ENCODE assay signal across 27 cellular contexts in the genomic region with DNA sequence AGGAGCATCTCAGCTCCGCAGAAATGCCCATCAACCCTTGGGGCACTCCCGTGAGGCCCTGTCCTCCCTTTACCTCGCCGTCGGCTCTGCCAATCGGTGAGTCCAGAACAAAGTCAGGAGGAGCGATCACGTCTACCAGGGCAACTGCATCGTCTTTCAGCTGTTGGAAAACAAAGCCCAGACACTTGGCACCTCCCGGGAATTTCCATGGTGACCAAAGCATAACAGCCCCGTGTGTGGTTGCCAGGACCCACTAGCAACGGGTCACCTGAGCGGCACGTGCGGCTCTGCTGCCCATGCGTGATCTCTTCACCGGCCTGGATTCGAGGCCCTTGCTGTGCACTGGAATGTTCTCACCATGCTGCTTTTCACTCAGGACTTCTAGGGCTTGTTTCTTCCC.
DNase-seq lines count a peak whose midpoint lies in the region; ATAC-seq and TF ChIP-seq lines count a peak whose summit lies in the region.
"Had no signal": no experiment of that assay in that cellular context is flagged by ENCODE, and none has a peak within 500 bp of the region (broad histone marks: within the 10 kb centered on the region; RNA-seq: fewer than 3 reads in every experiment).

No MANE protein-coding gene starts in this region.

- no peaks in the 10 kb centered on the region for H3K27me3 Mint-ChIP-seq in naive thymus-derived CD4-positive, alpha-beta T cell
- H3K27me3 Mint-ChIP-seq: activated CD4-positive, alpha-beta T cell treated with anti-CD3 and anti-CD28 coated beads, Interleukin-2, amount 10 ng/mL, durations not matched to agents 7 days and 5 days; activated naive CD4-positive, alpha-beta T cell treated with anti-CD3 and anti-CD28 coated beads, Interleukin-2, amount 50 U/mL, for 24 hours; central memory CD8-positive, alpha-beta T cell; memory B cell; naive B cell had no signal

- DNase-seq in Right ventricle myocardium inferior (ENCODE audit: missing footprints), result peak; percentile 79
- DNase-seq in right atrium auricular region (ENCODE audit: low spot score), result no peak
- DNase-seq in Right ventricle myocardium superior, result peak; percentile 78
- DNase-seq in myocyte (ENCODE audit: low read depth), result peak; percentile 41
- DNase-seq in aorta, result peak; percentile 45 to 62
- DNase-seq in naive thymus-derived CD4-positive, alpha-beta T cell, result no peak
- DNase-seq in MV-4-11 (lab: John Stamatoyannopoulos, UW), result no peak
- no peak for DNase-seq in activated CD4-positive, alpha-beta T cell treated with anti-CD3 and anti-CD28 coated beads for 4 hours
- DNase-seq: activated CD4-positive, alpha-beta T cell treated with anti-CD3 and anti-CD28 coated beads, Interleukin-2, amount 10 ng/mL, durations not matched to agents 7 days and 5 days; foreskin fibroblast; Karpas-422; naive B cell; NCI-H1930; NCI-H446; NK-92 treated with Interleukin-12 subunit alpha and Interleukin-12 subunit beta, amount 100 ng/mL, for 24 hours had no signal

- POLR2A ChIA-PET in naive thymus-derived CD4-positive, alpha-beta T cell (lab: Charles Lee), result no interaction called here

- 61 to 65% methylated on average over 18 of the region's 18 CpGs for WGBS in aorta, 2 donors

- H3K4me1 ChIP-seq in right atrium auricular region (no peaks in the 10 kb centered on the region), aorta (ENCODE audit: control insufficient read depth in 1 of 2, insufficient read depth in 2 of 2, low read length in 2 of 2) (no peaks in the 10 kb centered on the region)
- H3K4me1 ChIP-seq in naive thymus-derived CD4-positive, alpha-beta T cell (ENCODE audit: control insufficient read depth in 2 of 2, insufficient read depth in 2 of 2, low read length in 2 of 2), result no peaks in the 10 kb centered on the region
- H3K4me1 ChIP-seq: SJSA1, vagina had no signal

- no peak overlapping the region for H3K27ac Mint-ChIP-seq in naive thymus-derived CD4-positive, alpha-beta T cell
- H3K27ac Mint-ChIP-seq: activated CD4-positive, alpha-beta T cell treated with anti-CD3 and anti-CD28 coated beads, Interleukin-2, amount 10 ng/mL, durations not matched to agents 7 days and 5 days; activated naive CD4-positive, alpha-beta T cell treated with anti-CD3 and anti-CD28 coated beads, Interleukin-2, amount 50 U/mL, for 24 hours; activated T-helper 1 cell treated with anti-CD3 and anti-CD28 coated beads, Interleukin-12 subunit alpha, Interleukin-12 subunit beta, Interleukin-2, Interleukin-4 antibody, amounts not matched to agents 30 ng/mL and 10 ng/mL and 1 ng/mL, durations not matched to agents 14 hours and 24 hours and 36 hours; CD14-positive monocyte; memory B cell; naive B cell; T-helper 1 cell treated with Interleukin-12 subunit alpha and Interleukin-12 subunit beta and Interleukin-4 antibody, amounts not matched to agents 30 μg/mL and 1 μg/mL, for 36 hours had no signal

- no peak overlapping the region for H3K4me3 Mint-ChIP-seq in naive thymus-derived CD4-positive, alpha-beta T cell
- H3K4me3 Mint-ChIP-seq: activated CD4-positive, alpha-beta T cell treated with anti-CD3 and anti-CD28 coated beads, Interleukin-2, amount 10 ng/mL, durations not matched to agents 7 days and 5 days; activated naive CD4-positive, alpha-beta T cell treated with anti-CD3 and anti-CD28 coated beads, Interleukin-2, amount 50 U/mL, for 24 hours; activated T-helper 1 cell treated with anti-CD3 and anti-CD28 coated beads, Interleukin-12 subunit alpha, Interleukin-12 subunit beta, Interleukin-2, Interleukin-4 antibody, amounts not matched to agents 30 ng/mL and 10 ng/mL and 1 ng/mL, durations not matched to agents 14 hours and 24 hours and 36 hours; CD14-positive monocyte; central memory CD8-positive, alpha-beta T cell; memory B cell; naive B cell; T-helper 1 cell treated with Interleukin-12 subunit alpha and Interleukin-12 subunit beta and Interleukin-4 antibody, amounts not matched to agents 30 μg/mL and 1 μg/mL, for 36 hours had no signal

- H3K4me1 Mint-ChIP-seq in naive thymus-derived CD4-positive, alpha-beta T cell, result no peaks in the 10 kb centered on the region
- H3K4me1 Mint-ChIP-seq: activated CD4-positive, alpha-beta T cell treated with anti-CD3 and anti-CD28 coated beads, Interleukin-2, amount 10 ng/mL, durations not matched to agents 7 days and 5 days; activated naive CD4-positive, alpha-beta T cell treated with anti-CD3 and anti-CD28 coated beads, Interleukin-2, amount 50 U/mL, for 24 hours; CD14-positive monocyte; central memory CD8-positive, alpha-beta T cell; memory B cell had no signal

- H3K27me3 ChIP-seq in right atrium auricular region, result no peaks in the 10 kb centered on the region
- H3K27me3 ChIP-seq in aorta (ENCODE audit: control insufficient read depth in 1 of 2, insufficient read depth in 2 of 2, low read length in 1 of 2), result no peaks in the 10 kb centered on the region
- H3K27me3 ChIP-seq in naive thymus-derived CD4-positive, alpha-beta T cell (ENCODE audit: control insufficient read depth in 2 of 2, insufficient read depth in 2 of 2, low read length in 2 of 2), result no peaks in the 10 kb centered on the region
- H3K27me3 ChIP-seq: SJSA1, vagina had no signal

- ATAC-seq in Right ventricle myocardium inferior (peak; percentile 70), Right ventricle myocardium superior (ENCODE audit: poor library complexity) (peak; percentile 71), aorta (ENCODE audit: low FRiP score) (no peak)
- ATAC-seq in naive thymus-derived CD4-positive, alpha-beta T cell, result no peak
- ATAC-seq: Panc1, sciatic nerve had no signal

- intact Hi-C loops in Right ventricle myocardium inferior (cut with DNase I) (no loop called here), Right ventricle myocardium superior (cut with DNase I) (no loop called here), aorta (cut with DNase I) (no loop called here)
- intact Hi-C loops in naive thymus-derived CD4-positive, alpha-beta T cell (cut with micrococcal nuclease), result no loop called here

- CTCF ChIA-PET in naive thymus-derived CD4-positive, alpha-beta T cell (lab: Charles Lee), result no interaction called here

- H3K9me3 Mint-ChIP-seq in naive thymus-derived CD4-positive, alpha-beta T cell, result peaks cover 0 to 2% (median 0%) of the 10 kb centered on the region in 11 donors
- H3K9me3 Mint-ChIP-seq: activated CD4-positive, alpha-beta T cell treated with anti-CD3 and anti-CD28 coated beads, Interleukin-2, amount 10 ng/mL, durations not matched to agents 7 days and 5 days; activated naive CD4-positive, alpha-beta T cell treated with anti-CD3 and anti-CD28 coated beads, Interleukin-2, amount 50 U/mL, for 24 hours; activated T-helper 1 cell treated with anti-CD3 and anti-CD28 coated beads, Interleukin-12 subunit alpha, Interleukin-12 subunit beta, Interleukin-2, Interleukin-4 antibody, amounts not matched to agents 30 ng/mL and 10 ng/mL and 1 ng/mL, durations not matched to agents 14 hours and 24 hours and 36 hours; CD14-positive monocyte; central memory CD8-positive, alpha-beta T cell; memory B cell; naive B cell; T-helper 1 cell treated with Interleukin-12 subunit alpha and Interleukin-12 subunit beta and Interleukin-4 antibody, amounts not matched to agents 30 μg/mL and 1 μg/mL, for 36 hours had no signal

- H3K36me3 Mint-ChIP-seq in naive thymus-derived CD4-positive, alpha-beta T cell, result peaks cover 0 to 27% (median 11%) of the 10 kb centered on the region in 5 donors

- peak overlapping the region in 1 of 2 donors; percentile 60 for H3K27ac ChIP-seq in right atrium auricular region
- H3K27ac ChIP-seq in aorta (ENCODE audit: low read depth in 1 of 2, low read length in 2 of 2), result no peak overlapping the region
- no peak overlapping the region for H3K27ac ChIP-seq in naive thymus-derived CD4-positive, alpha-beta T cell (ENCODE audit: low read depth, low read length)
- H3K27ac ChIP-seq: epithelial cell of prostate, SJSA1, vagina, VCaP had no signal

- H3K9me3 ChIP-seq in right atrium auricular region (no peaks in the 10 kb centered on the region), aorta (ENCODE audit: control insufficient read depth, low read length) (no peaks in the 10 kb centered on the region)
- no peaks in the 10 kb centered on the region for H3K9me3 ChIP-seq in naive thymus-derived CD4-positive, alpha-beta T cell (ENCODE audit: control insufficient read depth in 2 of 3, low read length in 3 of 3)
- H3K9me3 ChIP-seq: SJSA1, vagina had no signal

- no peak overlapping the region for H3K4me3 ChIP-seq in right atrium auricular region
- no peak overlapping the region for H3K4me3 ChIP-seq in aorta (ENCODE audit: low read length in 2 of 2)
- H3K4me3 ChIP-seq in naive thymus-derived CD4-positive, alpha-beta T cell (ENCODE audit: low read length), result no peak overlapping the region
- H3K4me3 ChIP-seq: SJSA1, vagina had no signal

- H3K36me3 ChIP-seq in right atrium auricular region, result peaks cover 41% of the 10 kb centered on the region
- no peaks in the 10 kb centered on the region for H3K36me3 ChIP-seq in aorta (ENCODE audit: control insufficient read depth in 1 of 2, insufficient read depth in 2 of 2, low read length in 1 of 2)
- peaks cover 0 to 25% (median 0%) of the 10 kb centered on the region in 3 experiments for H3K36me3 ChIP-seq in naive thymus-derived CD4-positive, alpha-beta T cell (ENCODE audit: control insufficient read depth in 2 of 3, insufficient read depth in 3 of 3, low read length in 3 of 3)
- H3K36me3 ChIP-seq: SJSA1 had no signal

- TF ChIP-seq CTCF in right atrium auricular region (IDR thresholded peaks at IDR 0.05), result no peak

Comparison
In these comparisons a context has a peak if more than half of its experiments do, and no peak if none do; other contexts are left out.
1. DNase-seq: peak in Right ventricle myocardium inferior (single experiment), Right ventricle myocardium superior (single experiment), myocyte (single experiment) and aorta (2 of 2); none in right atrium auricular region (single experiment), naive thymus-derived CD4-positive, alpha-beta T cell (0 of 9), MV-4-11 (single experiment) and activated CD4-positive, alpha-beta T cell treated with anti-CD3 and anti-CD28 coated beads for 4 hours (0 of 2).
2. ATAC-seq: peak in Right ventricle myocardium inferior (single experiment) and Right ventricle myocardium superior (single experiment); none in aorta (single experiment) and naive thymus-derived CD4-positive, alpha-beta T cell (single experiment).